Comparison of ENCODE assay signal across 8 cellular contexts in the genomic region with DNA sequence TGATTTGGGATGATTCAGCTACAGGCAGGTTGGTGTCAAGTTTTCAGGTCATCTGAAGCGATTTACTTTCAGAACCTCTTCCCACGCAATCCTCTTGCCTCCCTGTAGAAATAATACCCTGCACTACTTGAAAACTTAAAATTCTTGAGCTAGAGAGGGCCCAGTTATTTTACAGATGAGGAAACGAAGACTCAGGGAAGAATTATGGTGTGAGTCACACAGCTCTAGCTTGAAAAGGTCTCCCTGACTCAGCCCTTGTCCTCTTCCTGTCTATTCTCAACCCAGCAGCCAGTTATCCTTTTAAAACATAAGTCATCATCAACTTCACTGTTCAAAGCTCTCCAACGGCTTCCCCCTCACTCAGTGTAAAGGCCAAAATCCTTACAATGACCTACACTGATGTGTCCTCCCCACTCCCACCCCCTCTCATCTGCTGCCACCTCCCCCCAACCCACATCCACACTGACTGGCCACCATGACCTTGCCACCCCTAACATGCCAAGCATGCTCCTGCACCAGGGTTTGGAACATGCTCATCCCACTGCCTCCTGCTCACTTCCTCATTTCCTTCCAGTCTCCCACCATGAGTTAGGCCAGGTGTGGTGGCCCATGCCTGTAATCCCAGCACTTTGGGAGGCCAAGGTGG.
DNase-seq lines count a peak whose midpoint lies in the region; ATAC-seq lines count a peak whose summit lies in the region.

No MANE protein-coding gene starts in this region.

- DNase-seq in stimulated activated CD4-positive, alpha-beta T cell treated with anti-CD3 and anti-CD28 coated beads, Interleukin-2, amount 100 ng/mL, for 4 hours (ENCODE audit: low read depth) = peak; percentile 11
- no peak for DNase-seq in stimulated activated CD4-positive, alpha-beta T cell treated with anti-CD3 and anti-CD28 coated beads, Interleukin-12 subunit alpha, Interleukin-12 subunit beta, amount 100 ng/mL, for 4 hours
- DNase-seq in SKM-1 treated with dmso at 0.1 percent for 144 hours (lab: John Stamatoyannopoulos, UW; ENCODE audit: unreplicated experiment) (peak; percentile 28), foreskin melanocyte (peak; percentile 49), UCSD-AML1 (lab: John Stamatoyannopoulos, UW; ENCODE audit: unreplicated experiment) (no peak), NCI-H82 (lab: John Stamatoyannopoulos, UW) (no peak)
- peak; percentile 10 for DNase-seq in stimulated activated naive CD8-positive, alpha-beta T cell treated with anti-CD3 and anti-CD28 coated beads, Interleukin-15, Interleukin-2, amounts not matched to agents 100 U/mL and 50 U/mL, for 24 hours
- no peak for DNase-seq in effector CD4-positive, alpha-beta T cell

- peak; percentile 75 for ATAC-seq in stimulated activated naive CD8-positive, alpha-beta T cell treated with anti-CD3 and anti-CD28 coated beads, Interleukin-15, Interleukin-2, amounts not matched to agents 100 U/mL and 50 U/mL, for 24 hours

Comparison
In these comparisons a context has a peak if more than half of its experiments do, and no peak if none do; other contexts are left out.
1. DNase-seq: peak in stimulated activated CD4-positive, alpha-beta T cell treated with anti-CD3 and anti-CD28 coated beads, Interleukin-2, amount 100 ng/mL, for 4 hours (single experiment), SKM-1 treated with dmso at 0.1 percent for 144 hours (single experiment), foreskin melanocyte (single experiment) and stimulated activated naive CD8-positive, alpha-beta T cell treated with anti-CD3 and anti-CD28 coated beads, Interleukin-15, Interleukin-2, amounts not matched to agents 100 U/mL and 50 U/mL, for 24 hours (single experiment); none in stimulated activated CD4-positive, alpha-beta T cell treated with anti-CD3 and anti-CD28 coated beads, Interleukin-12 subunit alpha, Interleukin-12 subunit beta, amount 100 ng/mL, for 4 hours (single experiment), UCSD-AML1 (single experiment), NCI-H82 (single experiment) and effector CD4-positive, alpha-beta T cell (single experiment).